25 cellular contexts compared by ENCODE assay signal in the genomic region with DNA sequence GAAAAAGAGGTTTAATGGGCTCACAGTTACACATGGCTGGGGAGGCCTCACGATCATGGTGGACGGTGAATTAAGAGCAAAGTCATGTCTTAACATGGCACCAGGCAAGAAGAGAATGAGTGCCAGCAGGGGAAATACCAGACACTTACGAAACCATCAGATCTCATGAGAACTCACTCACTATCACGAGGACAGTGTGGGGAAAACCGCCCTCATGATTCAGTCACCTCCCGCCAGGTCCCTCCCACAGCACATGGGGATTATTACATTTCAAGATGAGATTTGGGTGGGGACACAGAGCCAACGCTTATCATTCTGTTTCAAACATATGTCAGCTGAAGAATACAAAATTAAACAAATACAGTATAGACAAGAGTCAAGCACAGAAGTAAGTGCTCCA.
"Had no signal": no experiment of that assay in that cellular context is flagged by ENCODE, and none has a peak within 500 bp of the region (broad histone marks: within the 10 kb centered on the region; RNA-seq: fewer than 3 reads in every experiment).

No MANE protein-coding gene starts in this region.

- H3K27me3 Mint-ChIP-seq: activated B cell treated with CpG ODN at 0.5 μM for 24 hours; activated CD4-positive, alpha-beta memory T cell treated with anti-CD3 and anti-CD28 coated beads for 36 hours; activated CD8-positive, alpha-beta memory T cell treated with anti-CD3 and anti-CD28 coated beads, Interleukin-2, amount 10 ng/mL, durations not matched to agents 7 days and 5 days; activated naive CD4-positive, alpha-beta T cell treated with anti-CD3 and anti-CD28 coated beads, Interleukin-2, amount 10 ng/mL, durations not matched to agents 7 days and 5 days; naive thymus-derived CD4-positive, alpha-beta T cell; stimulated activated naive B cell treated with anti-CD40 and anti-IgM and Interleukin-4, amounts not matched to agents 10 μg/mL and 1 μg/mL and 100 μg/mL, for 72 hours had no signal

- H3K4me1 Mint-ChIP-seq: activated B cell treated with CpG ODN at 0.5 μM for 24 hours; activated naive CD4-positive, alpha-beta T cell treated with anti-CD3 and anti-CD28 coated beads, Interleukin-2, amount 10 ng/mL, durations not matched to agents 7 days and 5 days; stimulated activated naive B cell treated with anti-CD40 and anti-IgM and Interleukin-4, amounts not matched to agents 10 μg/mL and 1 μg/mL and 100 μg/mL, for 72 hours had no signal

- H3K36me3 ChIP-seq: cardiac muscle cell, left lung, neural progenitor cell, transverse colon had no signal

- H3K9ac ChIP-seq: neural progenitor cell had no signal

- H3K9me3 Mint-ChIP-seq: activated B cell treated with CpG ODN at 0.5 μM for 24 hours had no signal

- H2AFZ ChIP-seq: hepatocyte, neural progenitor cell had no signal

- H3K4me3 Mint-ChIP-seq: activated B cell treated with CpG ODN at 0.5 μM for 24 hours; activated CD4-positive, alpha-beta memory T cell treated with anti-CD3 and anti-CD28 coated beads for 36 hours; activated CD8-positive, alpha-beta memory T cell treated with anti-CD3 and anti-CD28 coated beads, Interleukin-2, amount 10 ng/mL, durations not matched to agents 7 days and 5 days; activated naive CD4-positive, alpha-beta T cell treated with anti-CD3 and anti-CD28 coated beads, Interleukin-2, amount 10 ng/mL, durations not matched to agents 7 days and 5 days; naive thymus-derived CD4-positive, alpha-beta T cell; neural progenitor cell; stimulated activated naive B cell treated with anti-CD40 and anti-IgM and Interleukin-4, amounts not matched to agents 10 μg/mL and 1 μg/mL and 100 μg/mL, for 72 hours had no signal

- H3K27me3 ChIP-seq: cardiac muscle cell, foreskin keratinocyte, hepatocyte, left lung, neural progenitor cell, transverse colon had no signal

- H3K4me2 ChIP-seq: hepatocyte, neural progenitor cell had no signal

- H3K4me1 ChIP-seq: left lung, neural progenitor cell, transverse colon had no signal

- H3K27ac ChIP-seq: cardiac muscle cell, foreskin keratinocyte, hepatocyte, left lung, neural progenitor cell, transverse colon had no signal

- H3K9me3 ChIP-seq: transverse colon had no signal

- H3K27ac Mint-ChIP-seq: activated B cell treated with CpG ODN at 0.5 μM for 24 hours; activated CD4-positive, alpha-beta memory T cell treated with anti-CD3 and anti-CD28 coated beads for 36 hours; activated CD8-positive, alpha-beta memory T cell treated with anti-CD3 and anti-CD28 coated beads, Interleukin-2, amount 10 ng/mL, durations not matched to agents 7 days and 5 days; activated naive CD4-positive, alpha-beta T cell treated with anti-CD3 and anti-CD28 coated beads, Interleukin-2, amount 10 ng/mL, durations not matched to agents 7 days and 5 days; naive thymus-derived CD4-positive, alpha-beta T cell; neural progenitor cell; stimulated activated naive B cell treated with anti-CD40 and anti-IgM and Interleukin-4, amounts not matched to agents 10 μg/mL and 1 μg/mL and 100 μg/mL, for 72 hours had no signal

- H3K4me3 ChIP-seq: cardiac muscle cell, hepatocyte, left lung, lung, neural progenitor cell, transverse colon had no signal

- ATAC-seq: activated CD8-positive, alpha-beta memory T cell treated with anti-CD3 and anti-CD28 coated beads, Interleukin-2, amount 10 ng/mL, durations not matched to agents 7 days and 5 days; esophagus mucosa; foreskin keratinocyte; left lung; naive thymus-derived CD4-positive, alpha-beta T cell; sciatic nerve; stimulated activated naive B cell treated with anti-CD40 and anti-IgM and Interleukin-4, amounts not matched to agents 10 μg/mL and 1 μg/mL and 100 μg/mL, for 72 hours had no signal

- H3K79me2 ChIP-seq: hepatocyte had no signal

- DNase-seq: activated B cell treated with CpG ODN at 0.5 μM for 24 hours; activated CD4-positive, alpha-beta memory T cell treated with anti-CD3 and anti-CD28 coated beads for 36 hours; activated CD4-positive, alpha-beta T cell treated with anti-CD3 and anti-CD28 coated beads for 4 hours; activated CD8-positive, alpha-beta memory T cell treated with anti-CD3 and anti-CD28 coated beads, Interleukin-2, amount 10 ng/mL, durations not matched to agents 7 days and 5 days; activated effector memory CD4-positive, alpha-beta T cell treated with anti-CD3 and anti-CD28 coated beads, Interleukin-2, amount 50 U/mL, for 16 hours; activated naive CD4-positive, alpha-beta T cell treated with anti-CD3 and anti-CD28 coated beads, Interleukin-2, amount 10 ng/mL, durations not matched to agents 7 days and 5 days; activated T-cell treated with anti-CD3 and anti-CD28 coated beads for 4 hours; effector CD4-positive, alpha-beta T cell; foreskin keratinocyte; glutamatergic neuron; kidney glomerular epithelial cell; left lung; naive thymus-derived CD4-positive, alpha-beta T cell; posterior cingulate gyrus; small intestine; stimulated activated CD8-positive, alpha-beta memory T cell treated with anti-CD3 and anti-CD28 coated beads, Interleukin-4, amount 100 ng/mL, for 48 hours; stimulated activated naive B cell treated with anti-CD40 and anti-IgM and Interleukin-4, amounts not matched to agents 10 μg/mL and 1 μg/mL and 100 μg/mL, for 72 hours; T-helper 9 cell; transverse colon had no signal
